Comparison of ENCODE assay signal across 17 cellular contexts in the genomic region with DNA sequence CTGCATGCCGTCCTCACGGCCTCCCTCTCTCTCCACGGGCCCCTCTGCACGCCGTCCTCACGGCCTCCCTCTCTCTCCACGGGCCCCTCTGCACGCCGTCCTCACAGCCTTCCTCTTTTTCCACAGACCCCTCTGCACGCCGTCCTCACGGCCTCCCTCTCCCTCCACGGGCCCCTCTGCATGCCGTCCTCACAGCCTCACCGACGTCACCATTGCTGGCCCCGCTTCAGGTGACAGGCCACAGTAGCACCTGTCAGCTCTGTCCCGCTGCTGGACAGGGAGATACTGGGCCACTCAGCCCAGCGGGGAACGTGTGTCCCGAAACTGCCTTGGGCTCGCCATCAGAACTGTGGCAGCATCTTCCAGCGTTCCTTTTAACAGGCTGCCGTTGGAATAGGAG.
DNase-seq lines count a peak whose midpoint lies in the region; ATAC-seq and TF ChIP-seq lines count a peak whose summit lies in the region.
"Had no signal": no experiment of that assay in that cellular context is flagged by ENCODE, and none has a peak within 500 bp of the region (broad histone marks: within the 10 kb centered on the region; RNA-seq: fewer than 3 reads in every experiment).

No MANE protein-coding gene starts in this region.

- H3K27me3 Mint-ChIP-seq in chondrocyte (ENCODE audit: low read depth), result peaks cover 2% of the 10 kb centered on the region

- H3K9me3 ChIP-seq in left ventricle myocardium inferior (replicated peaks) (no peaks in the 10 kb centered on the region), ascending aorta (no peaks in the 10 kb centered on the region)
- H3K9me3 ChIP-seq: BLaER1, Caco-2 had no signal

- TF ChIP-seq CTCF in left ventricle myocardium inferior (IDR thresholded peaks at IDR 0.05; ENCODE audit: borderline replicate concordance) (no peak), chondrocyte (IDR thresholded peaks at IDR 0.05) (no peak), ascending aorta (IDR thresholded peaks at IDR 0.05) (no peak)

- H3K4me3 ChIP-seq in left ventricle myocardium inferior (no peak overlapping the region), ascending aorta (no peak overlapping the region)
- H3K4me3 ChIP-seq: BLaER1, GM23248 had no signal

- peaks cover 6% of the 10 kb centered on the region for H3K36me3 Mint-ChIP-seq in chondrocyte (ENCODE audit: low read depth)
- H3K36me3 Mint-ChIP-seq: CD8-positive, alpha-beta memory T cell had no signal

- H3K4me3 Mint-ChIP-seq in chondrocyte (ENCODE audit: unreplicated experiment), result no peak overlapping the region
- H3K4me3 Mint-ChIP-seq: CD8-positive, alpha-beta memory T cell had no signal

- H3K4me1 Mint-ChIP-seq in chondrocyte (ENCODE audit: low read depth), result peaks cover 7% of the 10 kb centered on the region
- H3K4me1 Mint-ChIP-seq: CD8-positive, alpha-beta memory T cell had no signal

- intact Hi-C loops in left cardiac atrium (cut with DNase I) (no loop called here), left ventricle myocardium inferior (cut with micrococcal nuclease) (no loop called here), posterior vena cava (cut with DNase I) (no loop called here), ascending aorta (cut with DNase I) (no loop called here)

- no peak for ATAC-seq in left cardiac atrium

- peaks cover 10% of the 10 kb centered on the region for H3K4me1 ChIP-seq in left ventricle myocardium inferior
- H3K4me1 ChIP-seq in ascending aorta, result peaks cover 0 to 4% of the 10 kb centered on the region in 2 donors
- H3K4me1 ChIP-seq: Caco-2 had no signal

- peak; percentile 12 for DNase-seq in left cardiac atrium
- DNase-seq in left ventricle myocardium inferior, result no peak
- peak; percentile 92 for DNase-seq in G401 (ENCODE audit: low spot score)
- peak; percentile 58 for DNase-seq in chondrocyte (ENCODE audit: low spot score)
- DNase-seq in posterior vena cava (ENCODE audit: low spot score), result peak; percentile 66
- no peak for DNase-seq in ascending aorta (ENCODE audit: low spot score in 2 of 2)
- DNase-seq in NCI-H524 (lab: John Stamatoyannopoulos, UW), result no peak
- no peak for DNase-seq in NCI-H226
- DNase-seq: AML-193, DND-41, GF-D8, GM23248 had no signal

- H3K27ac ChIP-seq in left ventricle myocardium inferior (replicated peaks) (no peak overlapping the region), ascending aorta (no peak overlapping the region)
- H3K27ac ChIP-seq: 22Rv1, BLaER1, GM23248, HL-60 had no signal

- H3K36me3 ChIP-seq in left ventricle myocardium inferior, result no peaks in the 10 kb centered on the region
- no peaks in the 10 kb centered on the region for H3K36me3 ChIP-seq in ascending aorta

- no peaks in the 10 kb centered on the region for H3K9me3 Mint-ChIP-seq in chondrocyte (ENCODE audit: low read depth)
- H3K9me3 Mint-ChIP-seq: CD8-positive, alpha-beta memory T cell had no signal

- no peak overlapping the region for H3K27ac Mint-ChIP-seq in chondrocyte (ENCODE audit: unreplicated experiment)
- H3K27ac Mint-ChIP-seq: CD8-positive, alpha-beta memory T cell had no signal

- peaks cover 20% of the 10 kb centered on the region for H3K27me3 ChIP-seq in left ventricle myocardium inferior (ENCODE audit: low read depth)
- H3K27me3 ChIP-seq in ascending aorta, result no peaks in the 10 kb centered on the region
- H3K27me3 ChIP-seq: BLaER1 had no signal

- in situ Hi-C loops in G401 (cut with HindIII; ENCODE audit: low sequenced_read_pairs), result no loop called here

Comparison
In these comparisons a context has a peak if more than half of its experiments do, and no peak if none do; other contexts are left out.
1. DNase-seq: peak in left cardiac atrium (single experiment), G401 (single experiment), chondrocyte (single experiment) and posterior vena cava (single experiment); none in left ventricle myocardium inferior (single experiment), ascending aorta (0 of 2), NCI-H524 (0 of 2) and NCI-H226 (single experiment).